Comparison of ENCODE assay signal across 8 cellular contexts in the genomic region with DNA sequence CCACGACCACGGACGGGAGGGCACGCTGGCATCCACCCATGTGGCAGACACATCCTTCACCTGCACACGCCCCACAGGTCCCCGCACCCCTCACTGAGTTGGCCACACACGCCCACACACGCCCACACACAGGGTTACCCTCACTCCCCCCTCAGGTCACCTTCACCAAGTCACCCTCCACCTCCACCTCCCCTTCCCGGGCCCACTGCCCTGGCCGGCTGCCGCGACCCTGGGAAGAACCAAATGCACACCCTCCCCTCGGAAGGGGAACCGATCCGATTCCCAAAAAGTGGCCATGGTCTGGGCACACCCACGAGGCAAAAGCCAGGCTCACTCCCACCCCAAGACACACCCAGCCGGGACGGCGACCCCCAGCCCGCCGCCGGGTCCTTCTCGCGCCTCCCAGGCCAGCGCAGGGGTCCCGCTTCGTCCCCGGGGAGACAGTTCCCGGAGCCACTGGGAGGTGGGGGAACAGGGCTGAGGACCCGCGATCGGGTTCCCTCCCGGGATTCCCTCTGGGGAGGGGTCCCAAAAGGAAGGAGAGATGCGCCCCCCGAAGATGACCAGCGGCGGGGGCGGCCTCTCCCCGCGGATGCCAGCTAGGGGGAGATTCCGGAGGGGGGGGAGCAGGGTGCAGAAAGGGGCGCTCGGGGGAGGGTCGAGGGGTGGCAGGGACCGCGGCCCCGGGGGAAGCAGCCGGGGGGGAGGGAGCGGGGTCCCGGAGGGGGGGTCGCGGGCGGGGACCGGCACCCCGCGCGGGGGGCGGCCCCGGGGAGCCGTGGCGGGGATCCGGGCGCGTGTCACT. TPM values are rescaled to one million over a fixed set of nuclear protein-coding genes. Genes with fewer than 3 reads are reported as not detected.
DNase-seq lines count a peak whose midpoint lies in the region; ATAC-seq and TF ChIP-seq lines count a peak whose summit lies in the region.

No MANE protein-coding gene starts in this region.

- H3K4me2 ChIP-seq in GM23338, result peak overlapping the region; percentile 88
- peak overlapping the region; percentile 97 for H3K4me2 ChIP-seq in hepatocyte

- H4K20me1 ChIP-seq in GM23338 (replicated peaks; ENCODE audit: insufficient read depth), result peaks cover 4% of the 10 kb centered on the region; the same call in 1 of the 2 replicates
- peaks cover 2% of the 10 kb centered on the region for H4K20me1 ChIP-seq in hepatocyte (ENCODE audit: insufficient read depth, poor library complexity, severe bottlenecking)

- H2AFZ ChIP-seq in GM23338, result 0 out of 2 replicates have a peak overlapping the region, but pooled peaks have one; percentile 59
- no peak overlapping the region for H2AFZ ChIP-seq in hepatocyte

- CTCF ChIA-PET in GM10248 (lab: Yijun Ruan, JAX), result interaction anchor here (1.9 to 8.7 kb wide), 3 partner anchors 105 to 189 kb away, joined by 7 to 246 read pairs (median 34); no protein-coding TSS in a partner anchor

- WGBS in hepatocyte (ENCODE audit: low lambda C conversion rate, missing lambda C conversion rate), result 23% methylated on average over 21 of the region's 64 CpGs

- H3K4me1 Mint-ChIP-seq in GM23338, result peaks cover 55% of the 10 kb centered on the region
- peaks cover 5% of the 10 kb centered on the region for H3K4me1 Mint-ChIP-seq in activated T-cell treated with anti-CD3 and anti-CD28 coated beads, Interleukin-2, amount 50 U/mL, for 72 hours (ENCODE audit: low read depth)

- no peaks in the 10 kb centered on the region for H3K9me3 Mint-ChIP-seq in GM23338
- no peaks in the 10 kb centered on the region for H3K9me3 Mint-ChIP-seq in activated T-cell treated with anti-CD3 and anti-CD28 coated beads, Interleukin-2, amount 50 U/mL, for 72 hours

- intact Hi-C loops in gastrocnemius medialis (cut with DNase I; ENCODE audit: low total_unique reads), result no loop called here

- in situ Hi-C loops in gastrocnemius medialis (cut with MboI; ENCODE audit: low sequenced_read_pairs in 4 of 4) (no loop called here), GM13976 (cut with MboI; ENCODE audit: low sequenced_read_pairs, unreplicated experiment) (no loop called here)

- H3K9me3 ChIP-seq in hepatocyte (ENCODE audit: low read depth) (no peaks in the 10 kb centered on the region), gastrocnemius medialis (no peaks in the 10 kb centered on the region)

- POLR2A ChIA-PET in GM10248 (lab: Yijun Ruan, JAX), result no interaction called here

- peaks cover 3% of the 10 kb centered on the region; the same call in 1 of the 2 replicates for H3K79me2 ChIP-seq in GM23338 (replicated peaks; ENCODE audit: insufficient read depth)
- H3K79me2 ChIP-seq in hepatocyte, result peaks cover 39% of the 10 kb centered on the region

- no peak overlapping the region for H3K27ac Mint-ChIP-seq in GM23338
- H3K27ac Mint-ChIP-seq in activated T-cell treated with anti-CD3 and anti-CD28 coated beads, Interleukin-2, amount 50 U/mL, for 72 hours, result no peak overlapping the region

- DNase-seq in GM23338 (ENCODE audit: low spot score) (no peak), hepatocyte (ENCODE audit: low spot score) (peak; percentile 14), gastrocnemius medialis (no peak), NCI-H2107 treated with DMSO at 0.1 percent for 48 hours (lab: John Stamatoyannopoulos, UW; ENCODE audit: unreplicated experiment) (no peak), GM10248 (ENCODE audit: extremely low spot score) (no peak), GM13976 (ENCODE audit: low spot score) (no peak), NCI-H774 (lab: John Stamatoyannopoulos, UW) (no peak)
- no peak for DNase-seq in activated T-cell treated with anti-CD3 and anti-CD28 coated beads, Interleukin-2, amount 50 U/mL, for 72 hours

- no peaks in the 10 kb centered on the region for H3K9me2 ChIP-seq in GM23338 (ENCODE audit: insufficient read depth)
- no peaks in the 10 kb centered on the region for H3K9me2 ChIP-seq in hepatocyte (replicated peaks; ENCODE audit: insufficient read depth)

- no peak overlapping the region for H3K27ac ChIP-seq in GM23338 (ENCODE audit: low read depth)
- no peak overlapping the region for H3K27ac ChIP-seq in hepatocyte
- peak overlapping the region in 2 of 4 donors; percentile 50 to 57 for H3K27ac ChIP-seq in gastrocnemius medialis

- H3K4me1 ChIP-seq in GM23338 (ENCODE audit: insufficient read depth) (peaks cover 32% of the 10 kb centered on the region), hepatocyte (ENCODE audit: insufficient read depth) (peaks cover 19% of the 10 kb centered on the region), gastrocnemius medialis (no peaks in the 10 kb centered on the region)

- ATAC-seq in GM23338 (peak; percentile 4; the same call in 2 of the 3 replicates), gastrocnemius medialis (no peak)
- ATAC-seq in activated T-cell treated with anti-CD3 and anti-CD28 coated beads, Interleukin-2, amount 50 U/mL, for 72 hours (replicated peaks in 1 of 2), result no peak

- TF ChIP-seq POLR2A in gastrocnemius medialis (IDR thresholded peaks at IDR 0.05), result no peak

- H3K4me3 ChIP-seq in GM23338 (peak overlapping the region; percentile 76), hepatocyte (peak overlapping the region; percentile 88), gastrocnemius medialis (peak overlapping the region; percentile 36 to 60 (median 52))

- no peaks in the 10 kb centered on the region for H3K36me3 ChIP-seq in GM23338 (ENCODE audit: insufficient read depth)
- no peaks in the 10 kb centered on the region for H3K36me3 ChIP-seq in hepatocyte (replicated peaks; ENCODE audit: insufficient read depth, low read depth)
- H3K36me3 ChIP-seq in gastrocnemius medialis, result no peaks in the 10 kb centered on the region

- TF ChIP-seq CTCF in GM23338 (conservative IDR thresholded peaks at IDR 0.05; ENCODE audit: low read depth in 2 of 2) (no peak), hepatocyte (IDR thresholded peaks at IDR 0.05; ENCODE audit: poor library complexity) (no peak), gastrocnemius medialis (IDR thresholded peaks at IDR 0.05 in 4 of 5, conservative IDR thresholded peaks at IDR 0.05 in 1 of 5) (no peak), GM10248 (IDR thresholded peaks at IDR 0.05; ENCODE audit: control extremely low read depth, extremely low read depth, low read depth, missing control alignments) (no peak), GM13976 (IDR thresholded peaks at IDR 0.05; ENCODE audit: borderline replicate concordance, control extremely low read depth, extremely low read depth, insufficient read depth, missing control alignments) (no peak)

- peak overlapping the region; percentile 88 for H3K4me3 Mint-ChIP-seq in GM23338
- peak overlapping the region; percentile 55 to 74 for H3K4me3 Mint-ChIP-seq in activated T-cell treated with anti-CD3 and anti-CD28 coated beads, Interleukin-2, amount 50 U/mL, for 72 hours

- peaks cover 18% of the 10 kb centered on the region for H3K27me3 ChIP-seq in GM23338 (ENCODE audit: insufficient read depth)
- no peaks in the 10 kb centered on the region for H3K27me3 ChIP-seq in hepatocyte
- H3K27me3 ChIP-seq in gastrocnemius medialis, result peaks cover 0 to 7% (median 0%) of the 10 kb centered on the region in 3 donors

- no peaks in the 10 kb centered on the region; the same call in 2 of the 3 replicates for H3K36me3 Mint-ChIP-seq in GM23338 (ENCODE audit: low read depth)
- H3K36me3 Mint-ChIP-seq in activated T-cell treated with anti-CD3 and anti-CD28 coated beads, Interleukin-2, amount 50 U/mL, for 72 hours (ENCODE audit: insufficient read depth in 2 of 2), result peaks cover 0 to 3% of the 10 kb centered on the region in 2 donors

- H3F3A ChIP-seq in GM23338 (replicated peaks; ENCODE audit: low read depth), result peaks cover 18% of the 10 kb centered on the region; the same call in 1 of the 2 replicates

- peaks cover 29% of the 10 kb centered on the region for H3K27me3 Mint-ChIP-seq in GM23338 (ENCODE audit: insufficient read depth, low read depth, poor library complexity)
- H3K27me3 Mint-ChIP-seq in activated T-cell treated with anti-CD3 and anti-CD28 coated beads, Interleukin-2, amount 50 U/mL, for 72 hours (ENCODE audit: low read depth), result peaks cover 52% of the 10 kb centered on the region

TF ChIP-seq in GM23338, 12 proteins besides CTCF, POLR2A, EP300 and RAD21 (continues in another document):
- TF ChIP-seq EZH2phosphoT487 (IDR thresholded peaks at IDR 0.05; ENCODE audit: unreplicated experiment) (no peak), POLR2AphosphoS5 (IDR thresholded peaks at IDR 0.05; ENCODE audit: low read depth) (no peak), CREB1 (CRISPR knock-in tag; IDR thresholded peaks at IDR 0.05; ENCODE audit: low read depth) (no peak), EZH2 (IDR thresholded peaks at IDR 0.05; ENCODE audit: low read depth, unreplicated experiment) (no peak), NANOG (IDR thresholded peaks at IDR 0.05; ENCODE audit: borderline replicate concordance) (no peak), STAT1 (IDR thresholded peaks at IDR 0.05; ENCODE audit: unreplicated experiment) (no peak)
- TF ChIP-seq, protein P1, sequence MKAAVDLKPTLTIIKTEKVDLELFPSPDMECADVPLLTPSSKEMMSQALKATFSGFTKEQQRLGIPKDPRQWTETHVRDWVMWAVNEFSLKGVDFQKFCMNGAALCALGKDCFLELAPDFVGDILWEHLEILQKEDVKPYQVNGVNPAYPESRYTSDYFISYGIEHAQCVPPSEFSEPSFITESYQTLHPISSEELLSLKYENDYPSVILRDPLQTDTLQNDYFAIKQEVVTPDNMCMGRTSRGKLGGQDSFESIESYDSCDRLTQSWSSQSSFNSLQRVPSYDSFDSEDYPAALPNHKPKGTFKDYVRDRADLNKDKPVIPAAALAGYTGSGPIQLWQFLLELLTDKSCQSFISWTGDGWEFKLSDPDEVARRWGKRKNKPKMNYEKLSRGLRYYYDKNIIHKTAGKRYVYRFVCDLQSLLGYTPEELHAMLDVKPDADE (IDR thresholded peaks at IDR 0.05), result no peak

RNA-seq across cellular contexts. Expression of a gene that starts 0.7 kb away (rescaled TPM):
- 22.4 and 29.7 TPM in 2 replicates for total RNA-seq in GM23338 (2014; rRNA removed; shearing (Covaris generic))
- polyA plus RNA-seq in GM23338 (2016; fragmentation: Nextera tagmentation; extraction: Ambion mirVana), result 5.2 and 5.8 TPM in 2 replicates
- under 1 TPM; 0.12 to 0.25 TPM for total RNA-seq in activated T-cell treated with anti-CD3 and anti-CD28 coated beads, Interleukin-2, amount 50 U/mL, for 72 hours
- 28.6 and 33.5 TPM in 2 replicates for total RNA-seq in hepatocyte
- 51.0 and 60.0 TPM in 2 replicates for polyA plus RNA-seq in hepatocyte
- total RNA-seq in gastrocnemius medialis, result 1 to 10 TPM; 2.7 to 5.6 (median 3.0) TPM
